In the genomic region with DNA sequence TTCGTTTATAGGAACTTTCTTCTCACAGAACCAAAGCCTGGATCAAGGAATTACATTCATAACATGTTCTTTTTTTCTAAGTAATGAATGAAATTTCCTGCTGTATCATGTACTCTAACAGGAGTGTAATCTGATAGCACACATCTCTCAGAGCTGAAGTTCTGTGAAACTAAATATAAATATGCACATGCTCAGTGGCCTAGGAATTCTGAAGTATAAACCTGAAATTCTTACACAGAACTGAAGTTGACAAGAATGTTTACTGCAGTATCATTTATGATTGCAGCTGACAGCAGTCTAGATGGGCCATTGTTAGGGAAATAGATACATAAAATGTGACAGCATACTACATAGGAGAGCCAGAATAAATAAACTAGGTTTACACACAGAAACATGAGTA, we compare ENCODE assay signal across 18 cellular contexts. TPM values are rescaled to one million over a fixed set of nuclear protein-coding genes. Genes with fewer than 3 reads are reported as not detected.
DNase-seq lines count a peak whose midpoint lies in the region; ATAC-seq, FAIRE-seq and TF ChIP-seq lines count a peak whose summit lies in the region.
"Had no signal": no experiment of that assay in that cellular context is flagged by ENCODE, and none has a peak within 500 bp of the region (broad histone marks: within the 10 kb centered on the region; RNA-seq: fewer than 3 reads in every experiment).

No MANE protein-coding gene starts in this region.

- 0% methylated on average over 1 of the region's 1 CpG for WGBS in K562 (ENCODE audit: insufficient coverage, low coverage, missing lambda C conversion rate)

- H3K27me3 Mint-ChIP-seq in HFFc6 (ENCODE audit: insufficient read depth) (no peaks in the 10 kb centered on the region), mesothelial cell of epicardium (ENCODE audit: low read depth) (no peaks in the 10 kb centered on the region)
- H3K27me3 Mint-ChIP-seq: activated CD8-positive, alpha-beta T cell treated with anti-CD3 and anti-CD28 coated beads for 36 hours; activated naive CD4-positive, alpha-beta T cell treated with anti-CD3 and anti-CD28 coated beads, Interleukin-2, amount 50 U/mL, for 24 hours; activated T-cell treated with anti-CD3 and anti-CD28 coated beads, Interleukin-2, amount 50 U/mL, for 24 hours; brain; dendritic cell treated with granulocyte-macrophage colony-stimulating factor and Interleukin-4, amounts not matched to agents 40 ng/mL and 50 ng/mL, for 4 days had no signal

- DNase-seq in AG09319 (ENCODE audit: extremely low read depth, low read depth) (peak; percentile 45), HFFc6 (peak; percentile 5), K562 (ENCODE audit: extremely low read depth in 1 of 4, low spot score in 3 of 4) (no peak), mesothelial cell of epicardium (ENCODE audit: low spot score in 2 of 2, unreplicated experiment in 2 of 2) (no peak), osteoblast (ENCODE audit: insufficient read length, low spot score, missing footprints) (no peak)
- DNase-seq in activated effector memory CD4-positive, alpha-beta T cell treated with Interleukin-2 at 50 U/mL for 16 hours: no peak
- DNase-seq: ACHN; activated CD8-positive, alpha-beta T cell treated with anti-CD3 and anti-CD28 coated beads for 36 hours; activated T-cell treated with anti-CD3 and anti-CD28 coated beads, Interleukin-2, amount 50 U/mL, for 24 hours; DMS79 treated with DMSO at 0.1 percent for 48 hours; left cardiac atrium; PC-3 had no signal

- H2AFZ ChIP-seq in K562 (ENCODE audit: low read depth, low read length) (no peak overlapping the region), osteoblast (ENCODE audit: low read length) (no peak overlapping the region)

- peaks cover 51% of the 10 kb centered on the region for H3K4me1 Mint-ChIP-seq in HFFc6 (ENCODE audit: low read depth)
- peaks cover 9% of the 10 kb centered on the region for H3K4me1 Mint-ChIP-seq in mesothelial cell of epicardium

- in situ Hi-C loops in K562 (cut with MboI): no loop called here

- H3K9me3 ChIP-seq in K562 (replicated peaks; ENCODE audit: control insufficient read depth, insufficient read depth, low read depth, low read length): peaks cover 3% of the 10 kb centered on the region; the same call in 1 of the 2 replicates
- no peaks in the 10 kb centered on the region for H3K9me3 ChIP-seq in osteoblast (ENCODE audit: low read depth, low read length)

- ATAC-seq in K562 (no peak), GM21381 (IDR thresholded peaks at IDR 0.05; ENCODE audit: unreplicated experiment) (no peak), GM18861 (IDR thresholded peaks at IDR 0.05; ENCODE audit: unreplicated experiment) (no peak)
- ATAC-seq: activated CD8-positive, alpha-beta T cell treated with anti-CD3 and anti-CD28 coated beads for 36 hours; left cardiac atrium; PC-3 had no signal

- H4K20me1 ChIP-seq in K562 (replicated peaks; ENCODE audit: control insufficient read depth, insufficient read depth, low read length) (no peaks in the 10 kb centered on the region), osteoblast (ENCODE audit: insufficient read depth, low read length) (peaks cover 15% of the 10 kb centered on the region)

- no peak for TF ChIP-seq CTCF in AG09319 (IDR thresholded peaks at IDR 0.05; ENCODE audit: low read depth, low read length)
- no peak for TF ChIP-seq CTCF in HFFc6 (IDR thresholded peaks at IDR 0.05)
- no peak for TF ChIP-seq CTCF in K562 (IDR thresholded peaks at IDR 0.05 in 2 of 3, conservative IDR thresholded peaks at IDR 0.05 in 1 of 3; ENCODE audit: insufficient read depth in 2 of 3, low read depth in 1 of 3, low read length in 3 of 3)
- TF ChIP-seq CTCF in mesothelial cell of epicardium (IDR thresholded peaks at IDR 0.05; ENCODE audit: unreplicated experiment): no peak
- no peak for TF ChIP-seq CTCF in osteoblast (IDR thresholded peaks at IDR 0.05; ENCODE audit: extremely low read depth, low read depth, low read length)

- no peak for TF ChIP-seq EP300 in K562 (IDR thresholded peaks at IDR 0.05; ENCODE audit: low read length)

- no peak overlapping the region for H3K4me3 ChIP-seq in K562
- no peak overlapping the region for H3K4me3 ChIP-seq in osteoblast (ENCODE audit: insufficient read depth, low read length)

- H3K36me3 Mint-ChIP-seq in HFFc6 (ENCODE audit: low read depth) (peaks cover 6% of the 10 kb centered on the region), mesothelial cell of epicardium (peaks cover 20% of the 10 kb centered on the region)

- no peak overlapping the region for H3K27ac ChIP-seq in K562 (ENCODE audit: extremely low read depth, low read depth, low read length)
- no peak overlapping the region for H3K27ac ChIP-seq in osteoblast (ENCODE audit: low read depth, low read length)

- H3K4me3 Mint-ChIP-seq in HFFc6 (no peak overlapping the region), mesothelial cell of epicardium (no peak overlapping the region)
- H3K4me3 Mint-ChIP-seq: activated CD8-positive, alpha-beta T cell treated with anti-CD3 and anti-CD28 coated beads for 36 hours; activated naive CD4-positive, alpha-beta T cell treated with anti-CD3 and anti-CD28 coated beads, Interleukin-2, amount 50 U/mL, for 24 hours; activated T-cell treated with anti-CD3 and anti-CD28 coated beads, Interleukin-2, amount 50 U/mL, for 24 hours; brain; dendritic cell treated with granulocyte-macrophage colony-stimulating factor and Interleukin-4, amounts not matched to agents 40 ng/mL and 50 ng/mL, for 4 days; neural crest cell had no signal

- H3K27ac Mint-ChIP-seq in HFFc6 (peak overlapping the region; percentile 15; the same call in 1 of the 2 replicates), mesothelial cell of epicardium (peak overlapping the region; percentile 54)
- H3K27ac Mint-ChIP-seq: activated CD8-positive, alpha-beta T cell treated with anti-CD3 and anti-CD28 coated beads for 36 hours; activated naive CD4-positive, alpha-beta T cell treated with anti-CD3 and anti-CD28 coated beads, Interleukin-2, amount 50 U/mL, for 24 hours; activated T-cell treated with anti-CD3 and anti-CD28 coated beads, Interleukin-2, amount 50 U/mL, for 24 hours; brain; dendritic cell treated with granulocyte-macrophage colony-stimulating factor and Interleukin-4, amounts not matched to agents 40 ng/mL and 50 ng/mL, for 4 days had no signal

- no peaks in the 10 kb centered on the region; a peak in 1 of 5 replicates for H3K27me3 ChIP-seq in K562 (ENCODE audit: control insufficient read depth in 2 of 2, insufficient read depth in 2 of 2, low read length in 2 of 2)
- no peaks in the 10 kb centered on the region for H3K27me3 ChIP-seq in osteoblast (ENCODE audit: insufficient read depth, low read length)

- H3K9ac ChIP-seq in K562 (ENCODE audit: insufficient read depth in 1 of 2, low read depth in 2 of 2, low read length in 2 of 2): no peak overlapping the region

- CTCF ChIA-PET in K562 (lab: Yijun Ruan, JAX; ENCODE audit: low intra/inter-chr PET ratio): no interaction called here

- TF ChIP-seq POLR2A in K562 (conservative IDR thresholded peaks at IDR 0.05): no peak

- peaks cover 47% of the 10 kb centered on the region for H3K79me2 ChIP-seq in K562 (ENCODE audit: control insufficient read depth, insufficient read depth, low read length)
- H3K79me2 ChIP-seq in osteoblast (ENCODE audit: insufficient read depth, low read length): peaks cover 78% of the 10 kb centered on the region

- intact Hi-C loops in K562 (cut with micrococcal nuclease): no loop called here

- BruUV-seq in K562 (replicated peaks; lab: Mats Ljungman, UMichigan): no TSS peak

- peaks cover 0 to 10% of the 10 kb centered on the region in 2 experiments; a peak in 3 of 5 replicates for H3K4me1 ChIP-seq in K562 (replicated peaks in 1 of 2; ENCODE audit: control insufficient read depth in 2 of 2, insufficient read depth in 2 of 2, low read length in 2 of 2)
- peaks cover 30% of the 10 kb centered on the region for H3K4me1 ChIP-seq in osteoblast (ENCODE audit: insufficient read depth, low read length)

- H3K4me2 ChIP-seq in K562 (ENCODE audit: insufficient read depth, low read length) (no peak overlapping the region; the same call in 1 of the 2 replicates), osteoblast (ENCODE audit: insufficient read depth, low read length) (no peak overlapping the region)

- H3K9me3 Mint-ChIP-seq in HFFc6 (no peaks in the 10 kb centered on the region), mesothelial cell of epicardium (peaks cover under 1% of the 10 kb centered on the region)
- H3K9me3 Mint-ChIP-seq: activated naive CD4-positive, alpha-beta T cell treated with anti-CD3 and anti-CD28 coated beads, Interleukin-2, amount 50 U/mL, for 24 hours had no signal

- POLR2A ChIA-PET in K562 (lab: Yijun Ruan, JAX): no interaction called here

- FAIRE-seq in K562 (lab: Jason Lieb, UNC): no peak

- no peaks in the 10 kb centered on the region for H3K9me1 ChIP-seq in K562 (ENCODE audit: control insufficient read depth, insufficient read depth, low read length)

- H3K36me3 ChIP-seq in K562 (ENCODE audit: control insufficient read depth, insufficient read depth, low read length) (peaks cover 17% of the 10 kb centered on the region; the same call in 2 of the 3 replicates), osteoblast (ENCODE audit: insufficient read depth, low read length) (peaks cover 10% of the 10 kb centered on the region)

- no peak for TF ChIP-seq RAD21 in K562 (CRISPR knock-in tag; conservative IDR thresholded peaks at IDR 0.05 in 1 of 2, IDR thresholded peaks at IDR 0.05 in 1 of 2)

TF ChIP-seq in K562, 482 proteins besides CTCF, POLR2A, EP300 and RAD21 (continues in another document):
- TF ChIP-seq NFE2 (IDR thresholded peaks at IDR 0.05; ENCODE audit: low read depth): peak; percentile 8; the same call in 1 of the 2 replicates

RNA-seq across cellular contexts. Expression of gene USP12, which starts 54.5 kb away (rescaled TPM):
- total RNA-seq in HFFc6 (2021; fragmentation: NEBNext Ultra II Directional; extraction: Animal tissue kit (Norgen Biotek cat#: 25700)): 10 to 100 TPM; 20.0 to 25.2 (median 22.7) TPM
- 13.2 and 38.3 TPM in 2 replicates for total RNA-seq in K562 (2011; cell fraction: chromatin; rRNA removed; ENCODE audit: low replicate concordance)
- 9.5 and 10.5 TPM in 2 replicates for total RNA-seq in K562 (2011; cell fraction: nucleolus; rRNA removed)
- total RNA-seq in K562 (2011; cell fraction: nucleoplasm; rRNA removed): 21.6 and 39.0 TPM in 2 replicates
- total RNA-seq in K562 (2014; rRNA removed) (7.8 and 8.9 TPM in 2 replicates), K562 (2014; rRNA removed; fragmentation: Illumina TruSeq; extraction: Trizol) (17.2 and 18.1 TPM in 2 replicates), K562 (2015; rRNA removed; fragmentation: Illumina TruSeq; extraction: Trizol) (11.1 and 13.3 TPM in 2 replicates), K562 (2021) (12.7 and 13.1 TPM in 2 replicates), mesothelial cell of epicardium (22.3 to 23.2 TPM (median 23.0 TPM) in 3 replicates), osteoblast (20.9 and 24.6 TPM in 2 replicates)
- polyA plus RNA-seq in K562 (2011; rRNA removed) (13.8 and 20.5 TPM in 2 replicates), K562 (2014; fragmentation: Illumina TruSeq; extraction: Trizol) (11.7 and 15.3 TPM in 2 replicates), K562 (2014; fragmentation: Nextera tagmentation; extraction: Ambion mirVana) (1 to 10 TPM; 1.8 to 5.1 TPM), K562 (2014; rRNA removed) (11.0 and 14.0 TPM in 2 replicates)
- polyA plus RNA-seq in K562 (2011; cell fraction: cytosol; rRNA removed): 2.3 and 4.2 TPM in 2 replicates
- 7.5 and 8.8 TPM in 2 replicates for polyA plus RNA-seq in K562 (2011; cell fraction: nucleus; rRNA removed)
- 12.3 and 14.4 TPM in 2 replicates for polyA plus RNA-seq in K562 (2012)
- 18.9 and 19.8 TPM in 2 replicates for polyA minus RNA-seq in K562 (2011; rRNA and poly(A)+ RNA removed)
- polyA minus RNA-seq in K562 (2011; cell fraction: cytosol; rRNA and poly(A)+ RNA removed): 4.2 and 6.3 TPM in 2 replicates
- polyA minus RNA-seq in K562 (2011; cell fraction: nucleus; rRNA and poly(A)+ RNA removed): 11.3 and 17.3 TPM in 2 replicates

Comparison
In these comparisons a context has a peak if more than half of its experiments do, and no peak if none do; other contexts are left out.
1. DNase-seq: peak in AG09319 (single experiment) and HFFc6 (single experiment); none in K562 (0 of 4), mesothelial cell of epicardium (0 of 2), osteoblast (single experiment) and activated effector memory CD4-positive, alpha-beta T cell treated with Interleukin-2 at 50 U/mL for 16 hours (single experiment).